8 cellular contexts compared by ENCODE assay signal in the genomic region with DNA sequence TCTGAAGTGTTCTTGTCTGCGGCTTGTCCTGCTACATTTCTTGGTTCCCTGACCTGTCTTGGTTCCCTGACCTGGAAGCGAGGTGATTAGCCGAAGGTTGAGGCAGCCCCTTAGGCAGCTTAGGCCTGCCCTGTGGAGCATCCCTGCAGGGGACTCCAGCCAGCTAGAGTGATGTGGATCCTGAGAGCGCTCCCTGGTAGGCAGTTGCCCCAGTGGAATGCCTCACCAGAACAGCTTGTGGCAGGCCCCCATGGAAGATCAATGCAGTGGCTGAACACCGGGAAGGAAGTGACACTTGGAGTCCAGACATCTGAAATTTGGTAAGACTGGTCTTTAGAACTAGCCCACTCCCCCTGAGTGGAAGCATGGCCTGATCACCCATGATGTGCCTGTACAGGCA.
"Had no signal": no experiment of that assay in that cellular context is flagged by ENCODE, and none has a peak within 500 bp of the region (broad histone marks: within the 10 kb centered on the region; RNA-seq: fewer than 3 reads in every experiment).

No MANE protein-coding gene starts in this region.

- H3K4me3 ChIP-seq: GM23248, GM23338, HAP-1 had no signal

- H3K4me2 ChIP-seq: GM23338 had no signal

- H3K4me3 Mint-ChIP-seq: GM23338, H9, HFFc6 had no signal

- H3K9me3 ChIP-seq: HAP-1 had no signal

- H3K9ac ChIP-seq: GM23248 had no signal

- H2AFZ ChIP-seq: GM23248, GM23338 had no signal

- H3K27ac ChIP-seq: GM23248 had no signal

- H3K27ac Mint-ChIP-seq: GM23338, H9, HFFc6 had no signal

- DNase-seq: GM23248, GOT3, H7, H9, HCEC 1CT, HFFc6 had no signal

- H3K36me3 ChIP-seq: HAP-1 had no signal
